ENCODE assay signal across 9 cellular contexts in the genomic region with DNA sequence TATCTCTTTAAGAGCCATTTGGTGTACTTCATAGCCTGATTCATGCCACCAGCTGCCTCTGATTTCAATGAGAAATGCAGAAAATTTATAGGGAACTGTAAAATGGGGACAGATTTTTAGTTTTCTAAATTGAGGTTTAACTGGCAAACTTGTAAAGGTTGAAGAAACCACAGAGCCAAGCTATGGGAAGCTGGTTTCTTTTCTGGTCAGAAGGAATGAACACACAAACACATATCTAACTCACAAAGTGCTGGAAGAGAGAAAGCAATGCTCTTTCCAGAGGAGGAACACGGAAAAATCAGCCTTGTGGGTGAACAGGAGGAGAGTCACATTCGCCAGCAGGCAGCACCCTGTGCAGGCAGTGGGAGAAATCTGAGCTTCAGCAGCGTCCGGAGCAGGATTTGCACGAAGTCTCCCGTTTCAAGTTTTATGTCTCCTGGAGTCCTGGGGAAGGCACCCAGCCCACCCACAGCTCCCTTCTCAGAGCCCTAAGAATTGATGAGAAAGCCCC. TPM values are rescaled to one million over a fixed set of nuclear protein-coding genes. Genes with fewer than 3 reads are reported as not detected.
DNase-seq lines count a peak whose midpoint lies in the region; ATAC-seq and TF ChIP-seq lines count a peak whose summit lies in the region.
"Had no signal": no experiment of that assay in that cellular context is flagged by ENCODE, and none has a peak within 500 bp of the region (broad histone marks: within the 10 kb centered on the region; RNA-seq: fewer than 3 reads in every experiment).

No MANE protein-coding gene starts in this region.

- CTCF ChIA-PET in activated CD8-positive, alpha-beta T cell treated with anti-CD3 and anti-CD28 coated beads, Interleukin-2, amount 10 ng/mL, durations not matched to agents 7 days and 5 days (lab: Charles Lee), result no interaction called here

- POLR2A ChIA-PET in activated CD8-positive, alpha-beta T cell treated with anti-CD3 and anti-CD28 coated beads, Interleukin-2, amount 10 ng/mL, durations not matched to agents 7 days and 5 days (lab: Charles Lee), result no interaction called here

- no peaks in the 10 kb centered on the region for H3K4me1 Mint-ChIP-seq in activated CD8-positive, alpha-beta T cell treated with anti-CD3 and anti-CD28 coated beads, Interleukin-2, amount 10 ng/mL, durations not matched to agents 7 days and 5 days (ENCODE audit: low read depth)

- H3K4me3 ChIP-seq in heart left ventricle, result peak overlapping the region; percentile 26 to 68 (median 54)
- peak overlapping the region; percentile 33 for H3K4me3 ChIP-seq in neuron (ENCODE audit: low read length)
- H3K4me3 ChIP-seq in SJCRH30, result no peak overlapping the region

- H3K27ac ChIP-seq in heart left ventricle, result peak overlapping the region; percentile 69 to 91 (median 78)
- H3K27ac ChIP-seq in SJCRH30, result no peak overlapping the region

- H3K36me3 Mint-ChIP-seq in activated CD8-positive, alpha-beta T cell treated with anti-CD3 and anti-CD28 coated beads, Interleukin-2, amount 10 ng/mL, durations not matched to agents 7 days and 5 days (ENCODE audit: low read depth), result no peaks in the 10 kb centered on the region

- ATAC-seq in SK-N-SH treated with all-trans-retinoic acid at 6 μM for 48 hours (peak; percentile 47; the same call in 2 of the 3 replicates), heart left ventricle (peak; percentile 32 to 47 (median 37)), HG02981 (IDR thresholded peaks at IDR 0.05; ENCODE audit: unreplicated experiment) (no peak)
- ATAC-seq in activated CD8-positive, alpha-beta T cell treated with anti-CD3 and anti-CD28 coated beads, Interleukin-2, amount 10 ng/mL, durations not matched to agents 7 days and 5 days, result no peak

- H3K9me3 ChIP-seq in heart left ventricle (no peaks in the 10 kb centered on the region), neuron (ENCODE audit: low read length) (no peaks in the 10 kb centered on the region), SJCRH30 (replicated peaks) (no peaks in the 10 kb centered on the region)

- H3K36me3 ChIP-seq in heart left ventricle, result no peaks in the 10 kb centered on the region
- no peaks in the 10 kb centered on the region for H3K36me3 ChIP-seq in neuron (ENCODE audit: insufficient read depth, low read length)
- no peaks in the 10 kb centered on the region for H3K36me3 ChIP-seq in SJCRH30

- H3K4me1 ChIP-seq in heart left ventricle (peaks cover 0 to 53% (median 25%) of the 10 kb centered on the region in 12 donors), neuron (ENCODE audit: insufficient read depth, low read length) (peaks cover 14% of the 10 kb centered on the region), SJCRH30 (no peaks in the 10 kb centered on the region)

- no peak overlapping the region for H3K27ac Mint-ChIP-seq in activated CD8-positive, alpha-beta T cell treated with anti-CD3 and anti-CD28 coated beads, Interleukin-2, amount 10 ng/mL, durations not matched to agents 7 days and 5 days

- DNase-seq in AG08395 (ENCODE audit: low spot score) (peak; percentile 51), heart left ventricle (peak in 2 of 5 donors; percentile 19 to 25), SJCRH30 (no peak), globus pallidus (ENCODE audit: low spot score) (no peak)
- no peak for DNase-seq in activated CD8-positive, alpha-beta T cell treated with anti-CD3 and anti-CD28 coated beads, Interleukin-2, amount 10 ng/mL, durations not matched to agents 7 days and 5 days
- DNase-seq: small intestine had no signal

- TF ChIP-seq CTCF in heart left ventricle (IDR thresholded peaks at IDR 0.05), result no peak

- no peaks in the 10 kb centered on the region for H3K27me3 ChIP-seq in heart left ventricle
- H3K27me3 ChIP-seq in neuron (ENCODE audit: insufficient read depth, low read length), result peaks cover 3% of the 10 kb centered on the region
- no peaks in the 10 kb centered on the region for H3K27me3 ChIP-seq in SJCRH30

- WGBS in heart left ventricle, 4 donors, result 6 to 11% (median 8%) methylated on average over 5 to 6 of the region's 6 CpGs

- TF ChIP-seq POLR2A in heart left ventricle (IDR thresholded peaks at IDR 0.05), result no peak

- peak overlapping the region; percentile 44 for H2AFZ ChIP-seq in neuron (ENCODE audit: low read depth, low read length)

- intact Hi-C loops in heart left ventricle (cut with DNase I), result loop anchor here in 3 of 10 donors (5.0 to 10.0 kb wide), 4 partner anchors 34 to 69 kb away; no protein-coding TSS in a partner anchor

- no peaks in the 10 kb centered on the region for H3K9me3 Mint-ChIP-seq in activated CD8-positive, alpha-beta T cell treated with anti-CD3 and anti-CD28 coated beads, Interleukin-2, amount 10 ng/mL, durations not matched to agents 7 days and 5 days (ENCODE audit: insufficient read depth)

- H3K27me3 Mint-ChIP-seq in activated CD8-positive, alpha-beta T cell treated with anti-CD3 and anti-CD28 coated beads, Interleukin-2, amount 10 ng/mL, durations not matched to agents 7 days and 5 days (ENCODE audit: low read depth), result peaks cover 45% of the 10 kb centered on the region

- no peak overlapping the region for H3K4me3 Mint-ChIP-seq in activated CD8-positive, alpha-beta T cell treated with anti-CD3 and anti-CD28 coated beads, Interleukin-2, amount 10 ng/mL, durations not matched to agents 7 days and 5 days

TF ChIP-seq in SK-N-SH treated with all-trans-retinoic acid at 6 μM for 48 hours, 23 proteins besides CTCF, POLR2A, EP300 and RAD21:
- TF ChIP-seq, protein P1, sequence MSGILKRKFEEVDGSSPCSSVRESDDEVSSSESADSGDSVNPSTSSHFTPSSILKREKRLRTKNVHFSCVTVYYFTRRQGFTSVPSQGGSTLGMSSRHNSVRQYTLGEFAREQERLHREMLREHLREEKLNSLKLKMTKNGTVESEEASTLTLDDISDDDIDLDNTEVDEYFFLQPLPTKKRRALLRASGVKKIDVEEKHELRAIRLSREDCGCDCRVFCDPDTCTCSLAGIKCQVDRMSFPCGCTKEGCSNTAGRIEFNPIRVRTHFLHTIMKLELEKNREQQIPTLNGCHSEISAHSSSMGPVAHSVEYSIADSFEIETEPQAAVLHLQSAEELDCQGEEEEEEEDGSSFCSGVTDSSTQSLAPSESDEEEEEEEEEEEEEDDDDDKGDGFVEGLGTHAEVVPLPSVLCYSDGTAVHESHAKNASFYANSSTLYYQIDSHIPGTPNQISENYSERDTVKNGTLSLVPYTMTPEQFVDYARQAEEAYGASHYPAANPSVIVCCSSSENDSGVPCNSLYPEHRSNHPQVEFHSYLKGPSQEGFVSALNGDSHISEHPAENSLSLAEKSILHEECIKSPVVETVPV (CRISPR knock-in tag; IDR thresholded peaks at IDR 0.05), result no peak
- TF ChIP-seq ESRRG (CRISPR knock-in tag; IDR thresholded peaks at IDR 0.05) (no peak), BACH2 (CRISPR knock-in tag; IDR thresholded peaks at IDR 0.05; ENCODE audit: borderline replicate concordance) (no peak), ZFP3 (CRISPR knock-in tag; IDR thresholded peaks at IDR 0.05) (no peak), TCF4 (CRISPR knock-in tag; IDR thresholded peaks at IDR 0.05; ENCODE audit: borderline replicate concordance) (no peak), ZC3H10 (CRISPR knock-in tag; IDR thresholded peaks at IDR 0.05) (no peak), ZNF565 (CRISPR knock-in tag; conservative IDR thresholded peaks at IDR 0.05; ENCODE audit: low read depth) (no peak), ZFP30 (CRISPR knock-in tag; IDR thresholded peaks at IDR 0.05) (no peak), ZNF8 (CRISPR knock-in tag; IDR thresholded peaks at IDR 0.05) (no peak), ARNTL (CRISPR knock-in tag; IDR thresholded peaks at IDR 0.05; ENCODE audit: borderline replicate concordance, low read depth) (no peak)
- TF ChIP-seq, protein P2, sequence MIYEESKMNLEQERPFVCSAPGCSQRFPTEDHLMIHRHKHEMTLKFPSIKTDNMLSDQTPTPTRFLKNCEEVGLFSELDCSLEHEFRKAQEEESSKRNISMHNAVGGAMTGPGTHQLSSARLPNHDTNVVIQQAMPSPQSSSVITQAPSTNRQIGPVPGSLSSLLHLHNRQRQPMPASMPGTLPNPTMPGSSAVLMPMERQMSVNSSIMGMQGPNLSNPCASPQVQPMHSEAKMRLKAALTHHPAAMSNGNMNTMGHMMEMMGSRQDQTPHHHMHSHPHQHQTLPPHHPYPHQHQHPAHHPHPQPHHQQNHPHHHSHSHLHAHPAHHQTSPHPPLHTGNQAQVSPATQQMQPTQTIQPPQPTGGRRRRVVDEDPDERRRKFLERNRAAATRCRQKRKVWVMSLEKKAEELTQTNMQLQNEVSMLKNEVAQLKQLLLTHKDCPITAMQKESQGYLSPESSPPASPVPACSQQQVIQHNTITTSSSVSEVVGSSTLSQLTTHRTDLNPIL (CRISPR knock-in tag; IDR thresholded peaks at IDR 0.05; ENCODE audit: low read depth), result no peak
- TF ChIP-seq, protein P3, sequence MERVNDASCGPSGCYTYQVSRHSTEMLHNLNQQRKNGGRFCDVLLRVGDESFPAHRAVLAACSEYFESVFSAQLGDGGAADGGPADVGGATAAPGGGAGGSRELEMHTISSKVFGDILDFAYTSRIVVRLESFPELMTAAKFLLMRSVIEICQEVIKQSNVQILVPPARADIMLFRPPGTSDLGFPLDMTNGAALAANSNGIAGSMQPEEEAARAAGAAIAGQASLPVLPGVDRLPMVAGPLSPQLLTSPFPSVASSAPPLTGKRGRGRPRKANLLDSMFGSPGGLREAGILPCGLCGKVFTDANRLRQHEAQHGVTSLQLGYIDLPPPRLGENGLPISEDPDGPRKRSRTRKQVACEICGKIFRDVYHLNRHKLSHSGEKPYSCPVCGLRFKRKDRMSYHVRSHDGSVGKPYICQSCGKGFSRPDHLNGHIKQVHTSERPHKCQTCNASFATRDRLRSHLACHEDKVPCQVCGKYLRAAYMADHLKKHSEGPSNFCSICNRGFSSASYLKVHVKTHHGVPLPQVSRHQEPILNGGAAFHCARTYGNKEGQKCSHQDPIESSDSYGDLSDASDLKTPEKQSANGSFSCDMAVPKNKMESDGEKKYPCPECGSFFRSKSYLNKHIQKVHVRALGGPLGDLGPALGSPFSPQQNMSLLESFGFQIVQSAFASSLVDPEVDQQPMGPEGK (CRISPR knock-in tag; IDR thresholded peaks at IDR 0.05; ENCODE audit: borderline replicate concordance), result no peak
TF ChIP-seq in SK-N-SH treated with all-trans-retinoic acid at 6 μM for 48 hours: peak in this region for 0.

RNA-seq across cellular contexts. Expression of a gene that starts 0.5 kb away (rescaled TPM):
- total RNA-seq in heart left ventricle, result 100 to 1,000 TPM; 120 to 245 (median 173) TPM
- 10 to 100 TPM; 84.1 to 94.6 TPM for polyA plus RNA-seq in heart left ventricle
- 0.34 TPM in 1 of 2 replicates, not detected in the other for total RNA-seq in SJCRH30 (2014; rRNA removed; shearing (Covaris generic))
- total RNA-seq in activated CD8-positive, alpha-beta T cell treated with anti-CD3 and anti-CD28 coated beads, Interleukin-2, amount 10 ng/mL, durations not matched to agents 7 days and 5 days, result not detected

Comparison
In these comparisons a context has a peak if more than half of its experiments do, and no peak if none do; other contexts are left out.
1. ATAC-seq: peak in SK-N-SH treated with all-trans-retinoic acid at 6 μM for 48 hours (single experiment) and heart left ventricle (4 of 4); none in HG02981 (single experiment) and activated CD8-positive, alpha-beta T cell treated with anti-CD3 and anti-CD28 coated beads, Interleukin-2, amount 10 ng/mL, durations not matched to agents 7 days and 5 days (single experiment).
2. RNA of a gene that starts 0.5 kb away (total RNA-seq): 120 to 245 TPM in heart left ventricle; 0.34 TPM in SJCRH30 and not detected in activated CD8-positive, alpha-beta T cell treated with anti-CD3 and anti-CD28 coated beads, Interleukin-2, amount 10 ng/mL, durations not matched to agents 7 days and 5 days; every median in the first group is over 10 times any median in the second.